In the genomic region with DNA sequence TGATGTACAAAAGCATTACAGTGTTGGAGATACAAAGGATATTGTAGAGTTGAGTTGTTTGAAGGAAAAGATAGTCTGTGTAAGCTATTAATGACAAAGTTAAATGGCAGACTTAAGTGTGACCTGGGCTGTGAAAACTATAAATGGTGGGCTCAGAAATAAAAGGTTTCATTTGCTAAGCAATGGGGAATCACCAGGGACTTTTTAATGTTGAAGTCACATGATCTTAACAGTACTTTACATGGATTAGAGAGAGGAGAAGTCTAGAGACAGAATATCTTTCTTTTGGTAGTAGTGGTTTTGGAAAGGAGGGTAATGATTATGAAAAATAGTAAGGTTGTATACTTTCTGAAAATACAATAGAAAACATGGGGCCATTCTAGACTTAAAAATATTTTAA, we compare ENCODE assay signal across 13 cellular contexts.
DNase-seq lines count a peak whose midpoint lies in the region; ATAC-seq and TF ChIP-seq lines count a peak whose summit lies in the region.
"Had no signal": no experiment of that assay in that cellular context is flagged by ENCODE, and none has a peak within 500 bp of the region (broad histone marks: within the 10 kb centered on the region; RNA-seq: fewer than 3 reads in every experiment).

No MANE protein-coding gene starts in this region.

- DNase-seq in activated T-cell treated with anti-CD3 and anti-CD28 coated beads, Interleukin-2, amount 50 U/mL, for 24 hours: no peak
- no peak for DNase-seq in activated T-cell treated with anti-CD3 and anti-CD28 coated beads, Interleukin-2, amount 50 U/mL, for 48 hours
- peak; percentile 17 for DNase-seq in GM20000 (ENCODE audit: low spot score)
- DNase-seq in activated naive CD8-positive, alpha-beta T cell treated with anti-CD3 and anti-CD28 coated beads for 36 hours: no peak
- no peak for DNase-seq in A673 (ENCODE audit: low spot score)
- no peak for DNase-seq in foreskin fibroblast
- DNase-seq in T-helper 9 cell: no peak
- DNase-seq: ACHN; effector memory CD4-positive, alpha-beta T cell; H7; NCI-H1105 treated with DMSO at 0.1 percent for 48 hours; NCI-H226 had no signal

- peaks cover 74% of the 10 kb centered on the region for H3K36me3 Mint-ChIP-seq in activated T-cell treated with anti-CD3 and anti-CD28 coated beads, Interleukin-2, amount 50 U/mL, for 24 hours (ENCODE audit: low read depth)
- peaks cover 34% of the 10 kb centered on the region for H3K36me3 Mint-ChIP-seq in activated naive CD8-positive, alpha-beta T cell treated with anti-CD3 and anti-CD28 coated beads for 36 hours
- peaks cover 56% of the 10 kb centered on the region for H3K36me3 Mint-ChIP-seq in stimulated activated memory B cell treated with anti-CD40 and anti-IgM and Interleukin-4, amounts not matched to agents 10 μg/mL and 1 μg/mL and 100 μg/mL, for 72 hours

- intact Hi-C loops in A673 (cut with micrococcal nuclease; ENCODE audit: unreplicated experiment): no loop called here

- H3K4me1 Mint-ChIP-seq in activated T-cell treated with anti-CD3 and anti-CD28 coated beads, Interleukin-2, amount 50 U/mL, for 24 hours (ENCODE audit: low read depth): peaks cover 26% of the 10 kb centered on the region
- peaks cover 16% of the 10 kb centered on the region for H3K4me1 Mint-ChIP-seq in activated naive CD8-positive, alpha-beta T cell treated with anti-CD3 and anti-CD28 coated beads for 36 hours
- peaks cover 21% of the 10 kb centered on the region for H3K4me1 Mint-ChIP-seq in stimulated activated memory B cell treated with anti-CD40 and anti-IgM and Interleukin-4, amounts not matched to agents 10 μg/mL and 1 μg/mL and 100 μg/mL, for 72 hours

- TF ChIP-seq CTCF in GM20000 (IDR thresholded peaks at IDR 0.05; ENCODE audit: extremely low read depth, missing control alignments) (no peak), A673 (conservative IDR thresholded peaks at IDR 0.05; ENCODE audit: low read depth, low read length) (no peak), foreskin fibroblast (IDR thresholded peaks at IDR 0.05; ENCODE audit: low read depth, low read length) (no peak)

- no peaks in the 10 kb centered on the region for H3K9me3 Mint-ChIP-seq in activated T-cell treated with anti-CD3 and anti-CD28 coated beads, Interleukin-2, amount 50 U/mL, for 24 hours
- H3K9me3 Mint-ChIP-seq in activated naive CD8-positive, alpha-beta T cell treated with anti-CD3 and anti-CD28 coated beads for 36 hours: no peaks in the 10 kb centered on the region
- no peaks in the 10 kb centered on the region for H3K9me3 Mint-ChIP-seq in stimulated activated memory B cell treated with anti-CD40 and anti-IgM and Interleukin-4, amounts not matched to agents 10 μg/mL and 1 μg/mL and 100 μg/mL, for 72 hours

- H3K4me1 ChIP-seq in A673 (ENCODE audit: insufficient read depth, low read length, poor library complexity, severe bottlenecking): no peaks in the 10 kb centered on the region

- no peak overlapping the region for H3K27ac ChIP-seq in A673 (ENCODE audit: low read depth, low read length, poor library complexity, severe bottlenecking)

- CTCF ChIA-PET in A673 (lab: Charles Lee): no interaction called here

- no peak overlapping the region for H3K4me3 ChIP-seq in A673 (ENCODE audit: low read depth, low read length, poor library complexity, severe bottlenecking)
- no peak overlapping the region for H3K4me3 ChIP-seq in foreskin fibroblast (ENCODE audit: low read depth in 1 of 2, low read length in 2 of 2)

- no peaks in the 10 kb centered on the region for H3K27me3 Mint-ChIP-seq in activated T-cell treated with anti-CD3 and anti-CD28 coated beads, Interleukin-2, amount 50 U/mL, for 24 hours
- H3K27me3 Mint-ChIP-seq in activated naive CD8-positive, alpha-beta T cell treated with anti-CD3 and anti-CD28 coated beads for 36 hours: no peaks in the 10 kb centered on the region
- no peaks in the 10 kb centered on the region for H3K27me3 Mint-ChIP-seq in stimulated activated memory B cell treated with anti-CD40 and anti-IgM and Interleukin-4, amounts not matched to agents 10 μg/mL and 1 μg/mL and 100 μg/mL, for 72 hours

- H3K36me3 ChIP-seq in A673 (ENCODE audit: insufficient read depth, low read length, poor library complexity, severe bottlenecking): peaks cover 36% of the 10 kb centered on the region

- no peaks in the 10 kb centered on the region for H3K27me3 ChIP-seq in A673 (replicated peaks; ENCODE audit: insufficient read depth, low read depth, low read length, poor library complexity)

- POLR2A ChIA-PET in A673 (lab: Charles Lee; ENCODE audit: low non-redundant PET): no interaction called here

- peak overlapping the region; percentile 76 for H3K27ac Mint-ChIP-seq in activated T-cell treated with anti-CD3 and anti-CD28 coated beads, Interleukin-2, amount 50 U/mL, for 24 hours
- peak overlapping the region; percentile 64 for H3K27ac Mint-ChIP-seq in activated naive CD8-positive, alpha-beta T cell treated with anti-CD3 and anti-CD28 coated beads for 36 hours
- H3K27ac Mint-ChIP-seq in stimulated activated memory B cell treated with anti-CD40 and anti-IgM and Interleukin-4, amounts not matched to agents 10 μg/mL and 1 μg/mL and 100 μg/mL, for 72 hours: peak overlapping the region; percentile 76

- H3K9me3 ChIP-seq in A673 (ENCODE audit: low read depth, low read length, poor library complexity, severe bottlenecking): no peaks in the 10 kb centered on the region

- no TSS peak for BruUV-seq in A673 (replicated peaks; lab: Mats Ljungman, UMichigan)

- H3K4me3 Mint-ChIP-seq in activated T-cell treated with anti-CD3 and anti-CD28 coated beads, Interleukin-2, amount 50 U/mL, for 24 hours: no peak overlapping the region
- H3K4me3 Mint-ChIP-seq in activated naive CD8-positive, alpha-beta T cell treated with anti-CD3 and anti-CD28 coated beads for 36 hours: no peak overlapping the region
- no peak overlapping the region for H3K4me3 Mint-ChIP-seq in stimulated activated memory B cell treated with anti-CD40 and anti-IgM and Interleukin-4, amounts not matched to agents 10 μg/mL and 1 μg/mL and 100 μg/mL, for 72 hours

- no peak for ATAC-seq in stimulated activated memory B cell treated with anti-CD40 and anti-IgM and Interleukin-4, amounts not matched to agents 10 μg/mL and 1 μg/mL and 100 μg/mL, for 72 hours
